1 cellular context compared by ENCODE assay signal in genomic region chr11:64362339-64362738, GRCh38.
TF ChIP-seq lines count a peak whose summit lies in the region.

No MANE protein-coding gene starts in this region.

TF ChIP-seq in K562, 482 proteins besides CTCF, POLR2A, EP300 and RAD21:
- TF ChIP-seq HMG20A (CRISPR knock-in tag; conservative IDR thresholded peaks at IDR 0.05) (no peak), REST (CRISPR knock-in tag; IDR thresholded peaks at IDR 0.05; ENCODE audit: low read depth) (no peak), KDM4B (IDR thresholded peaks at IDR 0.05; ENCODE audit: borderline replicate concordance in 2 of 2, low read depth in 1 of 2) (no peak), ZKSCAN1 (IDR thresholded peaks at IDR 0.05; ENCODE audit: low read depth, low read length) (peak; percentile 38; the same call in 1 of the 2 replicates)
